Comparison of ENCODE assay signal across 17 cellular contexts in genomic region chr17:47295037-47295873, GRCh38. TPM values are rescaled to one million over a fixed set of nuclear protein-coding genes. Genes with fewer than 3 reads are reported as not detected.
DNase-seq lines count a peak whose midpoint lies in the region; TF ChIP-seq lines count a peak whose summit lies in the region.
"Had no signal": no experiment of that assay in that cellular context is flagged by ENCODE, and none has a peak within 500 bp of the region (broad histone marks: within the 10 kb centered on the region; RNA-seq: fewer than 3 reads in every experiment).

No MANE protein-coding gene starts in this region.

- H3K4me3 ChIP-seq in left ventricle myocardium inferior (no peak overlapping the region), uterus (no peak overlapping the region)

- DNase-seq in left ventricle myocardium inferior (no peak), cardiac septum (ENCODE audit: low spot score) (no peak), epidermal melanocyte (ENCODE audit: insufficient read length, low spot score) (peak; percentile 45), nucleus accumbens (lab: John Stamatoyannopoulos, UW) (peak in 45 of 56 donors; percentile 7 to 75 (median 50)), uterus (no peak), NCI-H2107 treated with DMSO at 0.1 percent for 48 hours (lab: John Stamatoyannopoulos, UW; ENCODE audit: unreplicated experiment) (no peak), NCI-H146 treated with DMSO at 0.1 percent for 48 hours (lab: John Stamatoyannopoulos, UW; ENCODE audit: unreplicated experiment) (no peak)
- no peak for DNase-seq in stimulated activated naive CD4-positive, alpha-beta T cell treated with Interleukin-2 at 50 U/mL for 16 hours (lab: John Stamatoyannopoulos, UW)
- DNase-seq: activated CD4-positive, alpha-beta T cell treated with anti-CD3 and anti-CD28 coated beads for 4 hours; activated T-cell treated with anti-CD3 and anti-CD28 coated beads, Interleukin-2, amount 50 U/mL, for 1 hour; NCI-H2029; NCI-H748 treated with DMSO at 0.1 percent for 48 hours; RPMI8226; stimulated activated CD4-positive, alpha-beta T cell treated with anti-CD3 and anti-CD28 coated beads, Interleukin-4, amount 100 ng/mL, for 1 hour; stimulated activated naive CD8-positive, alpha-beta T cell treated with anti-CD3 and anti-CD28 coated beads, Interleukin-15, Interleukin-2, amounts not matched to agents 100 U/mL and 50 U/mL, for 24 hours; T-helper 17 cell had no signal

- no peaks in the 10 kb centered on the region for H3K9me3 ChIP-seq in left ventricle myocardium inferior (replicated peaks)
- H3K9me3 ChIP-seq in uterus = no peaks in the 10 kb centered on the region

- intact Hi-C loops in left ventricle myocardium inferior (cut with micrococcal nuclease) (no loop called here), cardiac septum (cut with DNase I) (no loop called here), uterus (cut with DNase I; ENCODE audit: low total_unique reads) (no loop called here)

- no peak for TF ChIP-seq CTCF in left ventricle myocardium inferior (IDR thresholded peaks at IDR 0.05; ENCODE audit: borderline replicate concordance)
- no peak for TF ChIP-seq CTCF in uterus (IDR thresholded peaks at IDR 0.05)

- peaks cover 9% of the 10 kb centered on the region for H3K4me1 ChIP-seq in left ventricle myocardium inferior
- H3K4me1 ChIP-seq in uterus = peaks cover 0 to 9% of the 10 kb centered on the region in 2 donors

- H3K36me3 ChIP-seq in left ventricle myocardium inferior = peaks cover 43% of the 10 kb centered on the region
- H3K36me3 ChIP-seq in uterus = no peaks in the 10 kb centered on the region

- peak overlapping the region; percentile 50 for H3K27ac ChIP-seq in left ventricle myocardium inferior (replicated peaks)
- H3K27ac ChIP-seq in uterus = peak overlapping the region; percentile 65 to 67

- TF ChIP-seq POLR2A in uterus (IDR thresholded peaks at IDR 0.05) = no peak

- H3K27me3 ChIP-seq in left ventricle myocardium inferior (ENCODE audit: low read depth) (no peaks in the 10 kb centered on the region), uterus (no peaks in the 10 kb centered on the region)

RNA-seq across cellular contexts. Expression of gene EFCAB13, which starts 28.5 kb away (rescaled TPM):
- total RNA-seq in left ventricle myocardium inferior = 2.6 TPM
- 3.0 TPM for total RNA-seq in cardiac septum
- total RNA-seq in uterus = 10 to 100 TPM in 3 of 4 donors, 1 to 10 TPM in 1; 9.2 to 22.8 (median 14.5) TPM
- total RNA-seq: A673 had no signal

RNA-seq across cellular contexts. Expression of gene ITGB3, which starts 41.6 kb away (rescaled TPM):
- total RNA-seq in left ventricle myocardium inferior = 3.3 TPM
- 5.7 TPM for total RNA-seq in cardiac septum
- total RNA-seq in uterus = 10 to 100 TPM in 3 of 4 donors, 1 to 10 TPM in 1; 7.4 to 28.7 (median 23.5) TPM
- total RNA-seq: A673 had no signal

Comparison
In these comparisons a context has a peak if more than half of its experiments do, and no peak if none do; other contexts are left out.
1. DNase-seq: peak in epidermal melanocyte (single experiment) and nucleus accumbens (45 of 56); none in left ventricle myocardium inferior (single experiment), cardiac septum (single experiment), uterus (0 of 2), NCI-H2107 treated with DMSO at 0.1 percent for 48 hours (single experiment), NCI-H146 treated with DMSO at 0.1 percent for 48 hours (single experiment) and stimulated activated naive CD4-positive, alpha-beta T cell treated with Interleukin-2 at 50 U/mL for 16 hours (single experiment).